11 cellular contexts compared by ENCODE assay signal in the genomic region with DNA sequence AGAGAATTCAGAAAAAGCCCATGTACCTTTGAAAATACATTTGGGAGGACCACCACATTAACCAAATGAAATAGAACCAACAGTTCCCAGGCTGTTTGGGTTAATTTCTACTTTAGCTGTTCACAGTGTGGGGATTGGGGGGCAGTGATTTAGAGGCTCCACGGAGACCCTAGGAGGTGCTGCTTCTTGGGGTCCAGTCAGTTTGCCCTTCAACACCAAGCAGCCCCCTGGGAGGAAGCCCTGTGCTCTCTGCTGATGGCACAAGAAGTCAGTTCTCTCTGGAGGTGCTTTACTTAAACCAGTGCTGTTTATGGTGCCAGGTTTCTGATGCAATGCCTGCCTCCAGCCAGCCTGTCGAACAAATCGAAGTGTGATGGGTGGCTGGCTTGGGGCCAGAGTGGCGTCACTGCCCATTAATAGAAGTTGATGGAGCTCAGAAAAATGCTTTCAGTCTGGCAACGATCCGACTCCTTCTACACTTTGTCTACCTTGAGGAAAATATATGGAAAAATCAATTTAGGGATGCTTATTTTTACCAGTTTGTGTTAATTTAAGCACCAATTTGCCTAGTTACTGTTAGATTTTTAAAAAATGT.
DNase-seq lines count a peak whose midpoint lies in the region; ATAC-seq and TF ChIP-seq lines count a peak whose summit lies in the region.
"Had no signal": no experiment of that assay in that cellular context is flagged by ENCODE, and none has a peak within 500 bp of the region (broad histone marks: within the 10 kb centered on the region; RNA-seq: fewer than 3 reads in every experiment).

No MANE protein-coding gene starts in this region.

- intact Hi-C loops in lower leg skin (cut with DNase I; ENCODE audit: low total_unique reads) = no loop called here

- 27 to 28% methylated on average over 6 of the region's 6 CpGs for WGBS in lower leg skin, 2 donors

- TF ChIP-seq POLR2A in lower leg skin (IDR thresholded peaks at IDR 0.05) = no peak

- ATAC-seq in GM18861 (IDR thresholded peaks at IDR 0.05; ENCODE audit: unreplicated experiment) = no peak
- ATAC-seq: naive thymus-derived CD4-positive, alpha-beta T cell had no signal

- no peak for TF ChIP-seq CTCF in lower leg skin (IDR thresholded peaks at IDR 0.05)

- no peak overlapping the region for H3K4me3 ChIP-seq in lower leg skin (ENCODE audit: low read depth, poor library complexity, severe bottlenecking)

- DNase-seq in Ammon's horn (ENCODE audit: low spot score) (peak; percentile 75), NCI-H2029 treated with DMSO at 0.1 percent for 48 hours (lab: John Stamatoyannopoulos, UW) (peak; percentile 59), cerebellum (ENCODE audit: low spot score) (peak; percentile 37), lower leg skin (ENCODE audit: low spot score in 2 of 2) (peak; percentile 72 to 96), amniotic stem cell (lab: John Stamatoyannopoulos, UW) (no peak), SKM-1 treated with dmso at 0.1 percent for 144 hours (lab: John Stamatoyannopoulos, UW; ENCODE audit: unreplicated experiment) (no peak)
- no peak for DNase-seq in activated CD8-positive, alpha-beta memory T cell treated with anti-CD3 and anti-CD28 coated beads, Interleukin-2, amount 50 U/mL, for 4 hours
- DNase-seq: activated CD4-positive, alpha-beta memory T cell treated with anti-CD3 and anti-CD28 coated beads, Interleukin-2, amount 10 ng/mL, durations not matched to agents 7 days and 5 days; naive thymus-derived CD4-positive, alpha-beta T cell; NCI-H524 treated with DMSO at 0.1 percent for 48 hours had no signal

Comparison
In these comparisons a context has a peak if more than half of its experiments do, and no peak if none do; other contexts are left out.
1. DNase-seq: peak in Ammon's horn (single experiment), NCI-H2029 treated with DMSO at 0.1 percent for 48 hours (single experiment), cerebellum (single experiment) and lower leg skin (2 of 2); none in amniotic stem cell (single experiment), activated CD8-positive, alpha-beta memory T cell treated with anti-CD3 and anti-CD28 coated beads, Interleukin-2, amount 50 U/mL, for 4 hours (single experiment) and SKM-1 treated with dmso at 0.1 percent for 144 hours (single experiment).